Comparison of ENCODE assay signal across 8 cellular contexts in genomic region chr12:123150804-123151678, GRCh38. TPM values are rescaled to one million over a fixed set of nuclear protein-coding genes. Genes with fewer than 3 reads are reported as not detected.
A peak's percentile ranks its signal among the peaks of the same experiment; 100 is the strongest.
DNase-seq lines count a peak whose midpoint lies in the region; ATAC-seq and TF ChIP-seq lines count a peak whose summit lies in the region.

Gene PITPNM2 (minus strand): TSS chr12:123151090. CDS start chr12:123034590, 116,500 bp downstream.

- H4K20me1 ChIP-seq in osteoblast (ENCODE audit: insufficient read depth, low read length), result peaks cover 5% of the 10 kb centered on the region

- peaks cover 12% of the 10 kb centered on the region for H3K79me2 ChIP-seq in osteoblast (ENCODE audit: insufficient read depth, low read length)

- H3K4me3 ChIP-seq in SJSA1 (peak within 1 kb of the TSS; percentile 53), osteoblast (ENCODE audit: insufficient read depth, low read length) (peak within 1 kb of the TSS; percentile 82), upper lobe of right lung (peak within 1 kb of the TSS; percentile 75)

- TF ChIP-seq CTCF in 22Rv1 (IDR thresholded peaks at IDR 0.05), result peak; percentile 81
- no peak for TF ChIP-seq CTCF in osteoblast (IDR thresholded peaks at IDR 0.05; ENCODE audit: extremely low read depth, low read depth, low read length)
- TF ChIP-seq CTCF in upper lobe of right lung (IDR thresholded peaks at IDR 0.05), result no peak

- peaks cover 12% of the 10 kb centered on the region for H3K4me1 ChIP-seq in SJSA1 (replicated peaks)
- peaks cover 11% of the 10 kb centered on the region for H3K4me1 ChIP-seq in osteoblast (ENCODE audit: insufficient read depth, low read length)
- peaks cover 27% of the 10 kb centered on the region for H3K4me1 ChIP-seq in upper lobe of right lung

- peak within 1 kb of the TSS; percentile 89 for H3K4me2 ChIP-seq in osteoblast (ENCODE audit: insufficient read depth, low read length)

- H3K27ac ChIP-seq in 22Rv1 (peak within 1 kb of the TSS; percentile 43), SJSA1 (no peak within 1 kb of the TSS), osteoblast (ENCODE audit: low read depth, low read length) (peak within 1 kb of the TSS; percentile 41), upper lobe of right lung (peak within 1 kb of the TSS; percentile 83)

- intact Hi-C loops in upper lobe of right lung (cut with DNase I), result loop anchor here (10.0 kb wide), 1 partner anchor 106 kb away; no protein-coding TSS in a partner anchor

- H2AFZ ChIP-seq in osteoblast (ENCODE audit: low read length), result peak within 1 kb of the TSS; percentile 76

- H3K9me3 ChIP-seq in SJSA1 (replicated peaks) (no peaks in the 10 kb centered on the region), osteoblast (ENCODE audit: low read depth, low read length) (no peaks in the 10 kb centered on the region), upper lobe of right lung (no peaks in the 10 kb centered on the region)

- DNase-seq in SJSA1 (ENCODE audit: low read depth in 1 of 2, low spot score in 2 of 2), result peak; percentile 48 to 56
- DNase-seq in activated naive CD4-positive, alpha-beta T cell (lab: John Stamatoyannopoulos, UW), result peak in 3 of 4 experiments; percentile 14 to 64 (median 41)
- DNase-seq in globus pallidus (ENCODE audit: low spot score), result peak; percentile 39
- peak; percentile 99 for DNase-seq in osteoblast (ENCODE audit: insufficient read length, low spot score, missing footprints)
- peak; percentile 85 for DNase-seq in upper lobe of right lung

- peak; percentile 73 for ATAC-seq in GM18867 (IDR thresholded peaks at IDR 0.05; ENCODE audit: unreplicated experiment)
- peak; percentile 48 for ATAC-seq in HG03520 (IDR thresholded peaks at IDR 0.05; ENCODE audit: unreplicated experiment)
- ATAC-seq in upper lobe of right lung, result peak; percentile 90

- H3K27me3 ChIP-seq in SJSA1 (replicated peaks) (no peaks in the 10 kb centered on the region), osteoblast (ENCODE audit: insufficient read depth, low read length) (no peaks in the 10 kb centered on the region), upper lobe of right lung (no peaks in the 10 kb centered on the region)

- H3K36me3 ChIP-seq in SJSA1 (peaks cover 5% of the 10 kb centered on the region; the same call in 1 of the 2 replicates), osteoblast (ENCODE audit: insufficient read depth, low read length) (peaks cover 9% of the 10 kb centered on the region), upper lobe of right lung (no peaks in the 10 kb centered on the region)

RNA-seq across cellular contexts. Expression of gene PITPNM2, which starts in this region (rescaled TPM):
- total RNA-seq in SJSA1 (2014; rRNA removed; shearing (Covaris generic)), result 0.42 TPM in 1 of 2 replicates, not detected in the other
- 3.3 and 6.5 TPM in 2 replicates for total RNA-seq in osteoblast
- 25.9 TPM for total RNA-seq in upper lobe of right lung

Comparison
In these comparisons a context has a peak if more than half of its experiments do, and no peak if none do; other contexts are left out.
1. Peak in DNase-seq and H3K4me3 ChIP-seq in SJSA1; RNA of the gene not detected or under 1 TPM.
2. DNase-seq: peak in every context shown above with its lines; median percentile 99 in osteoblast; 85 in upper lobe of right lung; 52 in SJSA1; 41 in activated naive CD4-positive, alpha-beta T cell; 39 in globus pallidus.